Comparison of ENCODE assay signal across 25 cellular contexts in genomic region chr21:34337741-34338140, GRCh38. TPM values are rescaled to one million over a fixed set of nuclear protein-coding genes. Genes with fewer than 3 reads are reported as not detected.
DNase-seq lines count a peak whose midpoint lies in the region; ATAC-seq and TF ChIP-seq lines count a peak whose summit lies in the region.
"Had no signal": no experiment of that assay in that cellular context is flagged by ENCODE, and none has a peak within 500 bp of the region (broad histone marks: within the 10 kb centered on the region; RNA-seq: fewer than 3 reads in every experiment).

No MANE protein-coding gene starts in this region.

- WGBS in IMR-90 (ENCODE audit: extremely low coverage in 2 of 2, insufficient read length in 1 of 2), 2 experiments, result 75% methylated on average over 2 of the region's 6 CpGs; no CpG with 5 or more reads in 1 of the 2 experiments
- no CpG with 5 or more reads among the region's 6 CpGs for WGBS in neuronal stem cell (ENCODE audit: extremely low coverage in 2 of 2, insufficient read length in 2 of 2, insufficient replicate concordance in 1 of 2), 2 donors

- peak; percentile 38 for DNase-seq in EH (ENCODE audit: low read depth)
- DNase-seq in IMR-90, result no peak
- peak; percentile 33 for DNase-seq in choroid plexus epithelial cell (ENCODE audit: low read depth)
- no peak for DNase-seq in neuronal stem cell (ENCODE audit: low spot score)
- no peak for DNase-seq in posterior vena cava (ENCODE audit: low spot score)
- DNase-seq in mucosa of gallbladder (ENCODE audit: low spot score), result no peak
- no peak for DNase-seq in HT-29 (ENCODE audit: low spot score)
- DNase-seq: activated CD4-positive, alpha-beta memory T cell treated with anti-CD3 and anti-CD28 coated beads, Interleukin-2, amount 10 ng/mL, durations not matched to agents 7 days and 5 days; activated CD4-positive, CD25-positive, alpha-beta regulatory T cell treated with anti-CD3 and anti-CD28 coated beads, Interleukin-2, amount 50 U/mL, for 72 hours; brain microvascular endothelial cell; C1 segment of cervical spinal cord; colonic mucosa; KG1; lower lobe of right lung; MG63; NCI-H1105 treated with DMSO at 0.1 percent for 48 hours; NCI-H2029; NCI-H526 treated with DMSO at 0.1 percent for 48 hours; posterior cingulate gyrus; stimulated activated naive B cell treated with anti-CD40 and anti-IgM and Interleukin-4, amounts not matched to agents 10 μg/mL and 1 μg/mL and 100 μg/mL, for 72 hours; T-helper 1 cell had no signal

- H3K14ac ChIP-seq in IMR-90 (replicated peaks; ENCODE audit: low read depth, low read length) (peak overlapping the region; percentile 77; the same call in 1 of the 2 replicates), neuronal stem cell (ENCODE audit: low read length) (no peak overlapping the region)

- H3K4me2 ChIP-seq in IMR-90 (ENCODE audit: low read depth, low read length), result no peak overlapping the region
- no peak overlapping the region for H3K4me2 ChIP-seq in neuronal stem cell (ENCODE audit: insufficient read depth, low read length, poor library complexity, severe bottlenecking)

- no TSS peak for BruUV-seq in IMR-90 (replicated peaks; lab: Mats Ljungman, UMichigan)

- no peak overlapping the region for H3K56ac ChIP-seq in IMR-90 (ENCODE audit: extremely low read depth, insufficient read depth, low read length)

- H3K27ac ChIP-seq in IMR-90 (ENCODE audit: insufficient read depth, low read length) (no peak overlapping the region), neuronal stem cell (replicated peaks; ENCODE audit: low read length) (no peak overlapping the region)
- H3K27ac ChIP-seq: brain microvascular endothelial cell, colonic mucosa, lower lobe of right lung, suprapubic skin had no signal

- no peaks in the 10 kb centered on the region for H3K79me1 ChIP-seq in IMR-90 (ENCODE audit: low read depth in 1 of 2, low read length in 2 of 2)
- H3K79me1 ChIP-seq in neuronal stem cell (ENCODE audit: low read depth, low read length), result no peaks in the 10 kb centered on the region

- H3K9ac ChIP-seq in IMR-90 (ENCODE audit: low read depth, low read length) (no peak overlapping the region), neuronal stem cell (ENCODE audit: low read depth, low read length, poor library complexity) (no peak overlapping the region)

- no peaks in the 10 kb centered on the region for H4K20me1 ChIP-seq in IMR-90 (ENCODE audit: insufficient read depth, low read length)

- H4K8ac ChIP-seq in IMR-90 (ENCODE audit: low read depth in 2 of 2, low read length in 2 of 2) (peak overlapping the region; percentile 19 to 79; a peak in 2 of 4 replicates), neuronal stem cell (ENCODE audit: low read depth, low read length) (no peak overlapping the region)

- no peak for ATAC-seq in IMR-90 (ENCODE audit: low read depth)
- ATAC-seq: lower lobe of right lung; stimulated activated naive B cell treated with anti-CD40 and anti-IgM and Interleukin-4, amounts not matched to agents 10 μg/mL and 1 μg/mL and 100 μg/mL, for 72 hours had no signal

- H3K9me3 ChIP-seq in IMR-90 (ENCODE audit: control insufficient read depth, insufficient read depth, low read length), result no peaks in the 10 kb centered on the region
- H3K9me3 ChIP-seq in neuronal stem cell (replicated peaks in 1 of 2; ENCODE audit: control insufficient read depth in 2 of 2, insufficient read depth in 1 of 2, low read depth in 1 of 2, low read length in 2 of 2), result no peaks in the 10 kb centered on the region
- H3K9me3 ChIP-seq: colonic mucosa, lower lobe of right lung, MG63, suprapubic skin had no signal

- in situ Hi-C loops in IMR-90 (cut with MboI; ENCODE audit: low sequenced_read_pairs), result no loop called here

- peak overlapping the region; percentile 93 for H2BK20ac ChIP-seq in IMR-90 (ENCODE audit: low read depth, low read length)

- H2AFZ ChIP-seq in IMR-90 (replicated peaks; ENCODE audit: low read length, poor library complexity), result no peak overlapping the region
- H2AFZ ChIP-seq in neuronal stem cell (ENCODE audit: low read length), result no peak overlapping the region

- H3K18ac ChIP-seq in IMR-90 (ENCODE audit: low read depth, low read length) (peak overlapping the region; percentile 79; the same call in 1 of the 2 replicates), neuronal stem cell (ENCODE audit: low read length) (no peak overlapping the region)

- H3K4ac ChIP-seq in IMR-90 (ENCODE audit: low read depth, low read length) (peak overlapping the region; percentile 94), neuronal stem cell (ENCODE audit: low read length) (no peak overlapping the region)

- peak overlapping the region; percentile 93; the same call in 1 of the 2 replicates for H4K5ac ChIP-seq in IMR-90 (ENCODE audit: low read depth, low read length)

- CTCF ChIA-PET in IMR-90 (lab: Yijun Ruan, JAX), result interaction anchor here (0.5 kb wide), 1 partner anchor 365 kb away, joined by 5 read pairs; no protein-coding TSS in a partner anchor

- no peak for TF ChIP-seq POLR2A in IMR-90 (IDR thresholded peaks at IDR 0.05; ENCODE audit: low read depth, low read length)

- no peak overlapping the region for H2BK12ac ChIP-seq in neuronal stem cell (ENCODE audit: low read length)

- dilution Hi-C loops in IMR-90 (cut with HindIII; ENCODE audit: low sequenced_read_pairs, unreplicated experiment), result no loop called here

- no peaks in the 10 kb centered on the region; the same call in 1 of the 2 replicates for H3K27me3 ChIP-seq in IMR-90 (ENCODE audit: control insufficient read depth, insufficient read depth, low read length)
- H3K27me3 ChIP-seq in neuronal stem cell (ENCODE audit: control insufficient read depth in 3 of 3, insufficient read depth in 3 of 3, low read depth in 1 of 3, low read length in 3 of 3), result peaks cover 0 to 2% (median 0%) of the 10 kb centered on the region in 3 experiments
- H3K27me3 ChIP-seq: brain microvascular endothelial cell, colonic mucosa, MG63, suprapubic skin had no signal

- peak overlapping the region; percentile 86 for H4K91ac ChIP-seq in IMR-90 (ENCODE audit: insufficient read depth, low read depth, low read length)
- H4K91ac ChIP-seq in neuronal stem cell (ENCODE audit: low read depth, low read length, poor library complexity), result no peak overlapping the region

- POLR2A ChIA-PET in IMR-90 (lab: Charles Lee; ENCODE audit: unreplicated experiment), result no interaction called here

- no peak for TF ChIP-seq CTCF in IMR-90 (conservative IDR thresholded peaks at IDR 0.05; ENCODE audit: low read depth, low read length)
- no peak for TF ChIP-seq CTCF in choroid plexus epithelial cell (conservative IDR thresholded peaks at IDR 0.05; ENCODE audit: low read depth, low read length)

- intact Hi-C loops in IMR-90 (cut with micrococcal nuclease) (no loop called here), posterior vena cava (cut with DNase I) (no loop called here)

- H3K36me3 ChIP-seq in IMR-90 (ENCODE audit: control insufficient read depth, insufficient read depth, low read length), result no peaks in the 10 kb centered on the region
- no peaks in the 10 kb centered on the region for H3K36me3 ChIP-seq in neuronal stem cell (replicated peaks in 1 of 2; ENCODE audit: control insufficient read depth in 2 of 2, insufficient read depth in 2 of 2, low read length in 2 of 2)
- H3K36me3 ChIP-seq: brain microvascular endothelial cell, colonic mucosa, lower lobe of right lung, MG63, suprapubic skin had no signal

- H2BK5ac ChIP-seq in IMR-90 (ENCODE audit: low read depth, low read length, poor library complexity, severe bottlenecking) (peak overlapping the region; percentile 90), neuronal stem cell (ENCODE audit: low read length) (no peak overlapping the region)

- H2BK120ac ChIP-seq in IMR-90 (ENCODE audit: low read depth, low read length) (peak overlapping the region; percentile 96), neuronal stem cell (ENCODE audit: low read depth, low read length) (no peak overlapping the region)

- TF ChIP-seq RAD21 in IMR-90 (IDR thresholded peaks at IDR 0.05; ENCODE audit: low read length), result no peak

- H2BK15ac ChIP-seq in IMR-90 (ENCODE audit: low read depth, low read length) (peak overlapping the region; percentile 89; the same call in 2 of the 3 replicates), neuronal stem cell (ENCODE audit: low read length) (no peak overlapping the region)

- no peak overlapping the region for H2AK9ac ChIP-seq in IMR-90 (replicated peaks; ENCODE audit: low read depth, low read length, poor library complexity)

- peaks cover 11% of the 10 kb centered on the region for H3K9me1 ChIP-seq in IMR-90 (ENCODE audit: insufficient read depth, low read length)

- H3K4me3 ChIP-seq in IMR-90 (ENCODE audit: insufficient read depth, low read depth, low read length) (no peak overlapping the region), choroid plexus epithelial cell (ENCODE audit: low read depth, low read length) (no peak overlapping the region), neuronal stem cell (ENCODE audit: low read length in 2 of 2) (no peak overlapping the region)
- H3K4me3 ChIP-seq: colonic mucosa, lower lobe of right lung, MG63, suprapubic skin had no signal

- H3K23ac ChIP-seq in IMR-90 (ENCODE audit: low read depth, low read length), result peak overlapping the region; percentile 46; the same call in 1 of the 2 replicates
- no peak overlapping the region for H3K23ac ChIP-seq in neuronal stem cell (ENCODE audit: low read depth, low read length, poor library complexity)

- H3K4me1 ChIP-seq in IMR-90 (ENCODE audit: control insufficient read depth, insufficient read depth, low read length) (peaks cover 36% of the 10 kb centered on the region), neuronal stem cell (ENCODE audit: control insufficient read depth in 2 of 2, insufficient read depth in 1 of 2, low read depth in 1 of 2, low read length in 2 of 2) (peaks cover 0 to 18% of the 10 kb centered on the region in 2 donors)
- H3K4me1 ChIP-seq: colonic mucosa, lower lobe of right lung had no signal

- H2AK5ac ChIP-seq in IMR-90 (ENCODE audit: low read depth, low read length) (peak overlapping the region; percentile 74), neuronal stem cell (ENCODE audit: low read depth, low read length) (peak overlapping the region; percentile 35)

RNA-seq across cellular contexts. Expression of gene KCNE2, which starts 26.1 kb away (rescaled TPM):
- total RNA-seq in IMR-90 (2012; rRNA removed) (not detected in 2 replicates), posterior vena cava (not detected), mucosa of gallbladder (not detected)
- polyA plus RNA-seq in IMR-90 (2012; rRNA removed), result not detected in 2 replicates
- not detected in 2 replicates for polyA plus RNA-seq in IMR-90 (2012; cell fraction: cytosol; rRNA removed)
- polyA plus RNA-seq in IMR-90 (2012; cell fraction: nucleus; rRNA removed; ENCODE audit: low replicate concordance), result not detected in 2 replicates
- 0.96 TPM for polyA plus RNA-seq in neuronal stem cell (2013, experiment 1 of 2)
- 1.2 TPM for polyA plus RNA-seq in neuronal stem cell (2013, experiment 2 of 2)
- total RNA-seq in HT-29 (2014; rRNA removed; shearing (Covaris generic)), result 0.71 TPM in 1 of 2 replicates, not detected in the other
- total RNA-seq: activated CD4-positive, alpha-beta memory T cell treated with anti-CD3 and anti-CD28 coated beads, Interleukin-2, amount 10 ng/mL, durations not matched to agents 7 days and 5 days; activated T-helper 2 cell treated with anti-CD3 and anti-CD28 coated beads, Interferon-gamma antibody, Interleukin-2, Interleukin-4, amounts not matched to agents 10 μg/mL and 5 μg/mL and 100 μg/mL, durations not matched to agents 14 hours and 24 hours and 36 hours; kidney epithelial cell; lower lobe of right lung; suprapubic skin; urinary bladder had no signal

RNA-seq across cellular contexts. Expression of gene SMIM11, which starts 37.6 kb away (rescaled TPM):
- total RNA-seq in IMR-90 (2012; rRNA removed) (6.9 and 8.8 TPM in 2 replicates), posterior vena cava (1 to 10 TPM; 6.3 to 9.6 TPM), mucosa of gallbladder (20.5 TPM)
- 2.6 and 3.6 TPM in 2 replicates for polyA plus RNA-seq in IMR-90 (2012; rRNA removed)
- 2.9 and 8.4 TPM in 2 replicates for polyA plus RNA-seq in IMR-90 (2012; cell fraction: cytosol; rRNA removed)
- polyA plus RNA-seq in IMR-90 (2012; cell fraction: nucleus; rRNA removed; ENCODE audit: low replicate concordance), result 1.1 and 5.4 TPM in 2 replicates
- polyA plus RNA-seq in neuronal stem cell (2013, experiment 1 of 2), result 7.6 TPM
- 14.7 TPM for polyA plus RNA-seq in neuronal stem cell (2013, experiment 2 of 2)
- total RNA-seq in HT-29 (2014; rRNA removed; shearing (Covaris generic)), result 0.15 and 0.34 TPM in 2 replicates

Comparison
In these comparisons a context has a peak if more than half of its experiments do, and no peak if none do; other contexts are left out.
1. DNase-seq: peak in EH (single experiment) and choroid plexus epithelial cell (single experiment); none in IMR-90 (single experiment), neuronal stem cell (single experiment), posterior vena cava (single experiment), mucosa of gallbladder (single experiment) and HT-29 (single experiment).